ENCODE assay signal across 19 cellular contexts in the genomic region with DNA sequence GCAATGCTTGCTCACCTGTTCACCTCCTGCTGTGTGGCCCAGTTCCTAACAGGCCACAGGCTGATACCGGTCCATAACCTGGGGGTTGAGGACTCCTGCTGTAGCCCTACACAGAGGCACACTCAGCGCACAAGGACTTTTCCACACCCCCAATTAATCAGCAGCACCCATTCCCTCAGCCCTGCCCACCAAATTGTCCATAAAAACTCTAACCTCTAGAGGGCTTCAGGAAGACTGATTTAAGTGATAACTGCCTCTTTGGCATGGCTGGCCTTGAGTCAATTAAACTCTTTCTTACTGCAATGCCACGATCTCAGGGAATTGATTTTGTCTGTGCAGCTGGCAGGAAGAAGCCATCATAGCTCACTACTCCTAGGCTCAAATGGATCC.
DNase-seq lines count a peak whose midpoint lies in the region; ATAC-seq, FAIRE-seq and TF ChIP-seq lines count a peak whose summit lies in the region.
"Had no signal": no experiment of that assay in that cellular context is flagged by ENCODE, and none has a peak within 500 bp of the region (broad histone marks: within the 10 kb centered on the region; RNA-seq: fewer than 3 reads in every experiment).

No MANE protein-coding gene starts in this region.

- no peaks in the 10 kb centered on the region for H3K9me2 ChIP-seq in OCI-LY7 (ENCODE audit: insufficient read depth, low read length)

- no peak overlapping the region for H3K4me2 ChIP-seq in OCI-LY7 (ENCODE audit: low read length)

- H2AFZ ChIP-seq in OCI-LY7 (ENCODE audit: low read length), result no peak overlapping the region

- H4K20me1 ChIP-seq in OCI-LY7 (ENCODE audit: insufficient read depth, low read length), result no peaks in the 10 kb centered on the region

- ATAC-seq in HG02571 (IDR thresholded peaks at IDR 0.05; ENCODE audit: unreplicated experiment) (no peak), GM18907 (IDR thresholded peaks at IDR 0.05; ENCODE audit: unreplicated experiment) (no peak), GM21526 (IDR thresholded peaks at IDR 0.05; ENCODE audit: low FRiP score, unreplicated experiment) (no peak)
- ATAC-seq: activated CD4-positive, alpha-beta T cell treated with anti-CD3 and anti-CD28 coated beads for 36 hours; lower lobe of right lung; natural killer cell treated with Interleukin-12 subunit alpha and Interleukin-12 subunit beta and Interleukin-15 and Interleukin-18, amount 100 ng/mL, for 72 hours had no signal

- CTCF ChIA-PET in OCI-LY7 (lab: Charles Lee; ENCODE audit: unreplicated experiment), result no interaction called here

- no peak overlapping the region for H3K4me3 ChIP-seq in OCI-LY7 (ENCODE audit: low read depth, low read length, poor library complexity, severe bottlenecking)
- H3K4me3 ChIP-seq: colonic mucosa, lower lobe of right lung, prostate gland, SJSA1 had no signal

- TF ChIP-seq CTCF in 22Rv1 (IDR thresholded peaks at IDR 0.05) (0 out of 2 replicates have a peak, but pooled peaks have one; percentile 9), OCI-LY7 (conservative IDR thresholded peaks at IDR 0.05; ENCODE audit: low read length) (peak; percentile 47)

- no TSS peak for BruUV-seq in OCI-LY7 (replicated peaks; lab: Mats Ljungman, UMichigan)

- H3K36me3 ChIP-seq in OCI-LY7 (ENCODE audit: insufficient read depth, low read length), result no peaks in the 10 kb centered on the region
- H3K36me3 ChIP-seq: colonic mucosa, lower lobe of right lung, prostate gland, SJSA1 had no signal

- DNase-seq in H54 (ENCODE audit: insufficient read length, low spot score) (no peak), OCI-LY7 (ENCODE audit: low spot score) (no peak), iPS-NIHi7 (ENCODE audit: extremely low spot score) (peak; percentile 13)
- DNase-seq in stimulated activated CD4-positive, alpha-beta T cell treated with anti-CD3 and anti-CD28 coated beads, Interleukin-1b, Interleukin-23, amount 100 ng/mL, for 48 hours, result no peak
- DNase-seq: activated CD4-positive, alpha-beta T cell treated with anti-CD3 and anti-CD28 coated beads for 36 hours; activated naive CD4-positive, alpha-beta T cell treated with anti-CD3 and anti-CD28 coated beads for 36 hours; CD8-positive, alpha-beta memory T cell; lower lobe of right lung; MV-4-11; T-helper 9 cell had no signal

- peaks cover 24% of the 10 kb centered on the region for H3K4me1 ChIP-seq in OCI-LY7 (ENCODE audit: insufficient read depth, low read length, poor library complexity, severe bottlenecking)
- H3K4me1 ChIP-seq: colonic mucosa, lower lobe of right lung, prostate gland, SJSA1 had no signal

- intact Hi-C loops in OCI-LY7 (cut with micrococcal nuclease; ENCODE audit: unreplicated experiment), result no loop called here

- peak; percentile 84 for FAIRE-seq in H54 (lab: Jason Lieb, UNC)
- FAIRE-seq: urothelium cell line had no signal

- H3K27ac ChIP-seq in 22Rv1 (no peak overlapping the region), OCI-LY7 (ENCODE audit: low read depth, low read length, poor library complexity, severe bottlenecking) (no peak overlapping the region)
- H3K27ac ChIP-seq: colonic mucosa, lower lobe of right lung, prostate gland, SJSA1 had no signal

- H3K79me2 ChIP-seq in OCI-LY7 (ENCODE audit: insufficient read depth, low read depth, low read length), result no peaks in the 10 kb centered on the region

- POLR2A ChIA-PET in OCI-LY7 (lab: Charles Lee), result no interaction called here

- no peak for TF ChIP-seq POLR2A in H54 (IDR thresholded peaks at IDR 0.05; ENCODE audit: low read depth, low read length)

- H3K9me3 ChIP-seq in OCI-LY7 (ENCODE audit: low read length), result no peaks in the 10 kb centered on the region
- H3K9me3 ChIP-seq: colonic mucosa, lower lobe of right lung, prostate gland, SJSA1 had no signal
